10 cellular contexts compared by ENCODE assay signal in genomic region chr1:223180803-223181321, GRCh38. TPM values are rescaled to one million over a fixed set of nuclear protein-coding genes. Genes with fewer than 3 reads are reported as not detected.
DNase-seq lines count a peak whose midpoint lies in the region; ATAC-seq and TF ChIP-seq lines count a peak whose summit lies in the region.
"Had no signal": no experiment of that assay in that cellular context is flagged by ENCODE, and none has a peak within 500 bp of the region (broad histone marks: within the 10 kb centered on the region; RNA-seq: fewer than 3 reads in every experiment).

No MANE protein-coding gene starts in this region.

- peaks cover 68% of the 10 kb centered on the region for H3K27me3 Mint-ChIP-seq in stimulated activated memory B cell treated with anti-CD40 and anti-IgM and Interleukin-4, amounts not matched to agents 10 μg/mL and 1 μg/mL and 100 μg/mL, for 72 hours

- no peaks in the 10 kb centered on the region for H3K9me3 ChIP-seq in mucosa of descending colon

- H3K36me3 Mint-ChIP-seq in stimulated activated memory B cell treated with anti-CD40 and anti-IgM and Interleukin-4, amounts not matched to agents 10 μg/mL and 1 μg/mL and 100 μg/mL, for 72 hours, result no peaks in the 10 kb centered on the region

- intact Hi-C loops in mucosa of descending colon (cut with DNase I, micrococcal nuclease), result no loop called here

- TF ChIP-seq CTCF in coronary artery (IDR thresholded peaks at IDR 0.05), result no peak
- no peak for TF ChIP-seq CTCF in mucosa of descending colon (IDR thresholded peaks at IDR 0.05)

- H3K4me1 ChIP-seq in mucosa of descending colon (ENCODE audit: low read depth), result no peaks in the 10 kb centered on the region

- H3K4me3 Mint-ChIP-seq in stimulated activated memory B cell treated with anti-CD40 and anti-IgM and Interleukin-4, amounts not matched to agents 10 μg/mL and 1 μg/mL and 100 μg/mL, for 72 hours, result no peak overlapping the region

- H3K4me3 ChIP-seq in coronary artery (no peak overlapping the region), mucosa of descending colon (no peak overlapping the region)

- H3K27ac ChIP-seq in coronary artery, result peak overlapping the region; percentile 42 to 75

- no peak overlapping the region for H3K27ac Mint-ChIP-seq in stimulated activated memory B cell treated with anti-CD40 and anti-IgM and Interleukin-4, amounts not matched to agents 10 μg/mL and 1 μg/mL and 100 μg/mL, for 72 hours

- ATAC-seq in mucosa of descending colon, result peak; percentile 53
- ATAC-seq in stimulated activated memory B cell treated with anti-CD40 and anti-IgM and Interleukin-4, amounts not matched to agents 10 μg/mL and 1 μg/mL and 100 μg/mL, for 72 hours, result no peak

- no peaks in the 10 kb centered on the region for H3K9me3 Mint-ChIP-seq in stimulated activated memory B cell treated with anti-CD40 and anti-IgM and Interleukin-4, amounts not matched to agents 10 μg/mL and 1 μg/mL and 100 μg/mL, for 72 hours

- no peaks in the 10 kb centered on the region for H3K4me1 Mint-ChIP-seq in stimulated activated memory B cell treated with anti-CD40 and anti-IgM and Interleukin-4, amounts not matched to agents 10 μg/mL and 1 μg/mL and 100 μg/mL, for 72 hours

- no peaks in the 10 kb centered on the region for H3K36me3 ChIP-seq in mucosa of descending colon (ENCODE audit: low read depth)

- DNase-seq in AG20443 (ENCODE audit: low spot score), result peak; percentile 59
- DNase-seq in NCI-H345 (lab: John Stamatoyannopoulos, UW), result peak; percentile 36
- no peak for DNase-seq in coronary artery (ENCODE audit: low spot score)
- DNase-seq in mucosa of descending colon, result peak in 1 of 3 donors; percentile 6
- no peak for DNase-seq in NCI-H1092 treated with DMSO at 0.1 percent for 48 hours (lab: John Stamatoyannopoulos, UW)
- no peak for DNase-seq in NCI-H2107 treated with DMSO at 0.1 percent for 48 hours (lab: John Stamatoyannopoulos, UW; ENCODE audit: unreplicated experiment)
- DNase-seq in T1000 (lab: John Stamatoyannopoulos, UW), result no peak
- DNase-seq: activated naive CD4-positive, alpha-beta T cell; NCI-H82 had no signal

RNA-seq across cellular contexts. Expression of gene TLR5, which starts 37.8 kb away (rescaled TPM):
- 1 to 10 TPM; 2.2 to 6.9 (median 3.9) TPM for total RNA-seq in mucosa of descending colon

Comparison
In these comparisons a context has a peak if more than half of its experiments do, and no peak if none do; other contexts are left out.
1. DNase-seq: peak in AG20443 (single experiment) and NCI-H345 (single experiment); none in coronary artery (single experiment), NCI-H1092 treated with DMSO at 0.1 percent for 48 hours (single experiment), NCI-H2107 treated with DMSO at 0.1 percent for 48 hours (single experiment) and T1000 (single experiment).